In the genomic region with DNA sequence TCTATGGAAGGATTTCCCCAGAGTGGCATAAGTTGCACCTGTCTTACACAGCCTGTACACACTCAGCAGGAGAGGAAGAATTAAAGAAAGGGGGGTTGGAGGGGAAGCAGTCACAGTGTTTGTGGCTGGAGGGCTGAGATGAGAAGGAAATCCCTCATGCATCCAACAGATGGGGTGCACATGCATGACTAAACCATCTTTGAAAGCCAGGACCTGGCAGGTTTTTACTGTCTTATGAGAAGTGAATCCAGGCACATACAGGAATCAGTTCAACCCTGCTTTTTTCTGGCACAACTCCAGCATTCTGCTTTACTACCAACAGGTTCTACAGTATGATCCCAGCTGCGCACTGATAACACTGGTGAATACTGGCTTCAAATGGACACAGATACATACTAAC, we compare ENCODE assay signal across 12 cellular contexts.
DNase-seq lines count a peak whose midpoint lies in the region; TF ChIP-seq lines count a peak whose summit lies in the region.
"Had no signal": no experiment of that assay in that cellular context is flagged by ENCODE, and none has a peak within 500 bp of the region (broad histone marks: within the 10 kb centered on the region; RNA-seq: fewer than 3 reads in every experiment).

No MANE protein-coding gene starts in this region.

- no peak overlapping the region for H4K91ac ChIP-seq in neuronal stem cell (ENCODE audit: low read depth, low read length, poor library complexity)

- H3K18ac ChIP-seq in neuronal stem cell (ENCODE audit: low read length), result no peak overlapping the region

- DNase-seq in EH (ENCODE audit: low read depth) (peak; percentile 19), NCI-H146 (lab: John Stamatoyannopoulos, UW) (peak; percentile 97), OCI-M1 (lab: John Stamatoyannopoulos, UW) (peak; percentile 61), fibroblast of the aortic adventitia (ENCODE audit: low read depth) (peak; percentile 21), neuronal stem cell (ENCODE audit: low spot score) (no peak), Caco-2 (no peak), anterior cingulate cortex (lab: John Stamatoyannopoulos, UW) (no peak), hypothalamus (lab: John Stamatoyannopoulos, UW) (no peak)
- DNase-seq: activated gamma-delta T cell treated with Interleukin-2 at 50 U/mL for 16 hours, natural killer cell, T-helper 1 cell had no signal

- no peak overlapping the region for H3K27ac Mint-ChIP-seq in Caco-2 (ENCODE audit: unreplicated experiment)
- H3K27ac Mint-ChIP-seq: natural killer cell had no signal

- no peak overlapping the region for H2BK12ac ChIP-seq in neuronal stem cell (ENCODE audit: low read length)

- no peaks in the 10 kb centered on the region for H3K4me1 Mint-ChIP-seq in Caco-2 (ENCODE audit: low read depth, unreplicated experiment)
- H3K4me1 Mint-ChIP-seq: natural killer cell had no signal

- H3K4me2 ChIP-seq in neuronal stem cell (ENCODE audit: insufficient read depth, low read length, poor library complexity, severe bottlenecking), result no peak overlapping the region

- no peak overlapping the region for H3K14ac ChIP-seq in neuronal stem cell (ENCODE audit: low read length)

- H3K9ac ChIP-seq in neuronal stem cell (ENCODE audit: low read depth, low read length, poor library complexity), result no peak overlapping the region

- no peak overlapping the region for H4K8ac ChIP-seq in neuronal stem cell (ENCODE audit: low read depth, low read length)

- TF ChIP-seq CTCF in fibroblast of the aortic adventitia (IDR thresholded peaks at IDR 0.05; ENCODE audit: insufficient read depth, low read length) (no peak), Caco-2 (IDR thresholded peaks at IDR 0.05; ENCODE audit: insufficient read depth in 1 of 2, low read depth in 1 of 2, low read length in 1 of 2, severe bottlenecking in 1 of 2, unreplicated experiment in 1 of 2) (no peak)

- intact Hi-C loops in Caco-2 (cut with micrococcal nuclease; ENCODE audit: unreplicated experiment), result no loop called here

- WGBS in neuronal stem cell (ENCODE audit: extremely low coverage in 2 of 2, insufficient read length in 2 of 2, insufficient replicate concordance in 1 of 2), 2 donors, result no CpG with 5 or more reads among the region's 1 CpG

- no peaks in the 10 kb centered on the region for H3K36me3 Mint-ChIP-seq in Caco-2 (ENCODE audit: insufficient read depth, unreplicated experiment)
- H3K36me3 Mint-ChIP-seq: natural killer cell had no signal

- H3K4me1 ChIP-seq in neuronal stem cell (ENCODE audit: control insufficient read depth in 2 of 2, insufficient read depth in 1 of 2, low read depth in 1 of 2, low read length in 2 of 2), result peaks cover 0 to 4% of the 10 kb centered on the region in 2 donors
- H3K4me1 ChIP-seq in Caco-2, result no peaks in the 10 kb centered on the region
- H3K4me1 ChIP-seq: gastroesophageal sphincter had no signal

- no peak overlapping the region for H2AFZ ChIP-seq in neuronal stem cell (ENCODE audit: low read length)

- no peaks in the 10 kb centered on the region for H3K9me3 Mint-ChIP-seq in Caco-2 (ENCODE audit: unreplicated experiment)

- H3K27me3 Mint-ChIP-seq in Caco-2 (ENCODE audit: insufficient read depth, unreplicated experiment), result peaks cover 4% of the 10 kb centered on the region

- no peak overlapping the region for H3K23ac ChIP-seq in neuronal stem cell (ENCODE audit: low read depth, low read length, poor library complexity)

- no peak overlapping the region for H2BK5ac ChIP-seq in neuronal stem cell (ENCODE audit: low read length)

- H3K36me3 ChIP-seq in neuronal stem cell (replicated peaks in 1 of 2; ENCODE audit: control insufficient read depth in 2 of 2, insufficient read depth in 2 of 2, low read length in 2 of 2), result no peaks in the 10 kb centered on the region
- no peaks in the 10 kb centered on the region for H3K36me3 ChIP-seq in Caco-2 (ENCODE audit: control insufficient read depth, insufficient read depth, low read length)
- H3K36me3 ChIP-seq: gastroesophageal sphincter had no signal

- H3K4me3 Mint-ChIP-seq in Caco-2 (ENCODE audit: unreplicated experiment), result no peak overlapping the region
- H3K4me3 Mint-ChIP-seq: natural killer cell had no signal

- H3K79me1 ChIP-seq in neuronal stem cell (ENCODE audit: low read depth, low read length), result no peaks in the 10 kb centered on the region

- no TSS peak for BruUV-seq in Caco-2 (replicated peaks; lab: Mats Ljungman, UMichigan)

- no peaks in the 10 kb centered on the region for H3K9me3 ChIP-seq in neuronal stem cell (replicated peaks in 1 of 2; ENCODE audit: control insufficient read depth in 2 of 2, insufficient read depth in 1 of 2, low read depth in 1 of 2, low read length in 2 of 2)
- no peaks in the 10 kb centered on the region for H3K9me3 ChIP-seq in Caco-2
- H3K9me3 ChIP-seq: gastroesophageal sphincter had no signal

- POLR2A ChIA-PET in Caco-2 (lab: Charles Lee), result no interaction called here

- no peak overlapping the region for H2BK15ac ChIP-seq in neuronal stem cell (ENCODE audit: low read length)

- CTCF ChIA-PET in Caco-2 (lab: Charles Lee), result no interaction called here

- H2BK120ac ChIP-seq in neuronal stem cell (ENCODE audit: low read depth, low read length), result no peak overlapping the region

- no peak overlapping the region for H3K27ac ChIP-seq in neuronal stem cell (replicated peaks; ENCODE audit: low read length)
- H3K27ac ChIP-seq: gastroesophageal sphincter had no signal

- no peaks in the 10 kb centered on the region for H3K27me3 ChIP-seq in neuronal stem cell (ENCODE audit: control insufficient read depth in 3 of 3, insufficient read depth in 3 of 3, low read depth in 1 of 3, low read length in 3 of 3)
- H3K27me3 ChIP-seq in Caco-2 (replicated peaks; ENCODE audit: control insufficient read depth, insufficient read depth, low read length), result no peaks in the 10 kb centered on the region
- H3K27me3 ChIP-seq: gastroesophageal sphincter had no signal

- H3K4ac ChIP-seq in neuronal stem cell (ENCODE audit: low read length), result no peak overlapping the region

- H2AK5ac ChIP-seq in neuronal stem cell (ENCODE audit: low read depth, low read length), result no peak overlapping the region

- no peak overlapping the region for H3K4me3 ChIP-seq in fibroblast of the aortic adventitia (ENCODE audit: low read depth, low read length)
- no peak overlapping the region for H3K4me3 ChIP-seq in neuronal stem cell (ENCODE audit: low read length in 2 of 2)
- no peak overlapping the region for H3K4me3 ChIP-seq in Caco-2 (ENCODE audit: low read depth, low read length)
- H3K4me3 ChIP-seq: gastroesophageal sphincter had no signal

Comparison
In these comparisons a context has a peak if more than half of its experiments do, and no peak if none do; other contexts are left out.
1. DNase-seq: peak in EH (single experiment), NCI-H146 (single experiment), OCI-M1 (single experiment) and fibroblast of the aortic adventitia (single experiment); none in neuronal stem cell (single experiment), Caco-2 (0 of 2), anterior cingulate cortex (0 of 58) and hypothalamus (0 of 51).